Comparison of ENCODE assay signal across 20 cellular contexts in the genomic region with DNA sequence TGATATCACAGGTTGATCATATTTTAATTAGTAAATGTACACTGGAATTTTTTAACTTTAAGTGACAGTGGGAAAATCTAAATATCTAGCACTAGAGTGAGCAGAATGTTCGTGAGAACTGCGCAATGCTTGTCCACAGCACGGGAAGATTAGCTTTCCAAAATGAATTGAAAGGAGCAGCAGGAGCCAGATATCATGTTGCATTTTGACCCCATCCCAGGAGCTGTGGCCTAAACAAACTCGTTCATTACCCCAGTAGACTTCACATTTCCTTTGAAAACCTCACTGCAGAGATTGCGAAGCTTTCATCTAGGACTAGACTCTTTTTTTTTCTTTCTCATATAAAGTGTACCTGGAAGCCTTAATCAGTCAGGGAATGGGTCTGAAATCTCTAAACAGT.
"Had no signal": no experiment of that assay in that cellular context is flagged by ENCODE, and none has a peak within 500 bp of the region (broad histone marks: within the 10 kb centered on the region; RNA-seq: fewer than 3 reads in every experiment).

No MANE protein-coding gene starts in this region.

- H3K9me3 ChIP-seq: esophagus muscularis mucosa, gastroesophageal sphincter, mucosa of descending colon, ovary, right atrium auricular region, stomach, thoracic aorta, transverse colon had no signal

- DNase-seq: effector memory CD4-positive, alpha-beta T cell; glutamatergic neuron; mammary epithelial cell; mucosa of descending colon; natural killer cell; nucleus accumbens; ovary; small intestine; stimulated activated CD4-positive, alpha-beta T cell treated with anti-CD3 and anti-CD28 coated beads, Interleukin-12 subunit alpha, Interleukin-12 subunit beta, amount 100 ng/mL, for 4 hours; stimulated activated naive CD4-positive, alpha-beta T cell; stomach; substantia nigra; transverse colon had no signal

- H3K4me3 ChIP-seq: esophagus muscularis mucosa, gastroesophageal sphincter, mucosa of descending colon, ovary, right atrium auricular region, stomach, thoracic aorta, transverse colon had no signal

- H3K4me1 ChIP-seq: esophagus muscularis mucosa, gastroesophageal sphincter, right atrium auricular region, stomach, transverse colon had no signal

- H3K4me1 Mint-ChIP-seq: natural killer cell had no signal

- H3K27ac ChIP-seq: epithelial cell of prostate, esophagus muscularis mucosa, gastroesophageal sphincter, ovary, right atrium auricular region, stomach, thoracic aorta, transverse colon had no signal

- H3K27me3 ChIP-seq: ovary, right atrium auricular region had no signal

- H3K4me3 Mint-ChIP-seq: natural killer cell, neural crest cell had no signal

- H3K9me3 Mint-ChIP-seq: natural killer cell had no signal

- H3K36me3 Mint-ChIP-seq: natural killer cell had no signal

- H3K27ac Mint-ChIP-seq: natural killer cell had no signal

- H3K36me3 ChIP-seq: esophagus muscularis mucosa, gastroesophageal sphincter, ovary, right atrium auricular region, stomach, thoracic aorta, transverse colon had no signal

- ATAC-seq: gastroesophageal sphincter, left lobe of liver, mucosa of descending colon, natural killer cell had no signal
